ENCODE assay signal across 32 cellular contexts in genomic region chr20:23877524-23877923, GRCh38. TPM values are rescaled to one million over a fixed set of nuclear protein-coding genes. Genes with fewer than 3 reads are reported as not detected.
A peak's percentile ranks its signal among the peaks of the same experiment; 100 is the strongest.
DNase-seq lines count a peak whose midpoint lies in the region; ATAC-seq, FAIRE-seq and TF ChIP-seq lines count a peak whose summit lies in the region.
"Had no signal": no experiment of that assay in that cellular context is flagged by ENCODE, and none has a peak within 500 bp of the region (broad histone marks: within the 10 kb centered on the region; RNA-seq: fewer than 3 reads in every experiment).

No MANE protein-coding gene starts in this region.

- TF ChIP-seq POLR2A in HepG2 (IDR thresholded peaks at IDR 0.05; ENCODE audit: insufficient read depth in 1 of 2, low read depth in 2 of 2, low read length in 2 of 2) (no peak), right lobe of liver (IDR thresholded peaks at IDR 0.05) (no peak)

- no peaks in the 10 kb centered on the region for H3K27me3 Mint-ChIP-seq in endodermal cell (ENCODE audit: insufficient read depth)
- H3K27me3 Mint-ChIP-seq in T-helper 17 cell, result peaks cover 24% of the 10 kb centered on the region

- peaks cover 2% of the 10 kb centered on the region for H3K9me3 Mint-ChIP-seq in endodermal cell
- H3K9me3 Mint-ChIP-seq: T-cell had no signal

- H3K4me3 Mint-ChIP-seq in endodermal cell, result no peak overlapping the region
- no peak overlapping the region for H3K4me3 Mint-ChIP-seq in T-helper 17 cell
- H3K4me3 Mint-ChIP-seq: CD4-positive, alpha-beta memory T cell; T-cell had no signal

- no peaks in the 10 kb centered on the region for H3K36me3 ChIP-seq in HepG2 (replicated peaks in 1 of 2; ENCODE audit: control insufficient read depth in 1 of 2, insufficient read depth in 2 of 2, low read length in 2 of 2)
- H3K36me3 ChIP-seq in right lobe of liver, result no peaks in the 10 kb centered on the region
- no peaks in the 10 kb centered on the region for H3K36me3 ChIP-seq in Karpas-422 (ENCODE audit: insufficient read depth, low read length)
- no peaks in the 10 kb centered on the region for H3K36me3 ChIP-seq in endodermal cell (ENCODE audit: control insufficient read depth, insufficient read depth, low read length)
- H3K36me3 ChIP-seq: BLaER1 treated with 17β-estradiol and CSF1 and Interleukin-3, amounts not matched to agents 10 nM and 100 nM; SJSA1 had no signal

- no peak overlapping the region for H3K27ac ChIP-seq in HepG2 (ENCODE audit: extremely low read length, insufficient read depth, low read length)
- H3K27ac ChIP-seq in right lobe of liver, result no peak overlapping the region
- H3K27ac ChIP-seq in Karpas-422 (ENCODE audit: low read length), result no peak overlapping the region
- H3K27ac ChIP-seq in endodermal cell (ENCODE audit: low read depth, low read length), result no peak overlapping the region
- H3K27ac ChIP-seq: A549; BLaER1 treated with 17β-estradiol and CSF1 and Interleukin-3, amounts not matched to agents 10 nM and 100 nM; HL-60; SJSA1 had no signal

- H3K4me1 ChIP-seq in HepG2 (ENCODE audit: insufficient read depth, low read length) (peaks cover 24% of the 10 kb centered on the region), right lobe of liver (peaks cover 0 to 6% (median 0%) of the 10 kb centered on the region in 4 donors), Karpas-422 (ENCODE audit: low read length) (no peaks in the 10 kb centered on the region), endodermal cell (ENCODE audit: control insufficient read depth, insufficient read depth, low read length) (peaks cover 4% of the 10 kb centered on the region)
- H3K4me1 ChIP-seq: A549 had no signal

- H3K4me1 Mint-ChIP-seq in endodermal cell (peaks cover 19% of the 10 kb centered on the region), T-helper 17 cell (peaks cover 8% of the 10 kb centered on the region)

- no peak overlapping the region for H2AFZ ChIP-seq in HepG2 (ENCODE audit: low read length)
- no peak overlapping the region for H2AFZ ChIP-seq in Karpas-422 (ENCODE audit: low read length)

- peaks cover 0 to 4% of the 10 kb centered on the region in 2 experiments; a peak in 1 of 5 replicates for H3K27me3 ChIP-seq in HepG2 (ENCODE audit: control insufficient read depth in 1 of 2, insufficient read depth in 2 of 2, low read length in 2 of 2)
- no peaks in the 10 kb centered on the region for H3K27me3 ChIP-seq in right lobe of liver
- H3K27me3 ChIP-seq in Karpas-422 (ENCODE audit: low read length), result no peaks in the 10 kb centered on the region
- no peaks in the 10 kb centered on the region for H3K27me3 ChIP-seq in endodermal cell (ENCODE audit: control insufficient read depth, insufficient read depth, low read length, poor library complexity, severe bottlenecking)
- H3K27me3 ChIP-seq: BLaER1 treated with 17β-estradiol and CSF1 and Interleukin-3, amounts not matched to agents 10 nM and 100 nM; SJSA1 had no signal

- no peak for TF ChIP-seq EP300 in HepG2 (IDR thresholded peaks at IDR 0.05; ENCODE audit: low read depth in 2 of 2, low read length in 2 of 2)
- no peak for TF ChIP-seq EP300 in HepG2 (CRISPR knock-in tag; IDR thresholded peaks at IDR 0.05; ENCODE audit: borderline replicate concordance)

- no peaks in the 10 kb centered on the region for H3K36me3 Mint-ChIP-seq in endodermal cell (ENCODE audit: low read depth)
- no peaks in the 10 kb centered on the region for H3K36me3 Mint-ChIP-seq in T-helper 17 cell (ENCODE audit: low read depth)
- H3K36me3 Mint-ChIP-seq: CD4-positive, alpha-beta memory T cell; T-cell had no signal

- intact Hi-C loops in HepG2 (cut with micrococcal nuclease; ENCODE audit: unreplicated experiment) (no loop called here), right lobe of liver (cut with DNase I) (no loop called here)

- no peak for TF ChIP-seq CTCF in HepG2 (CRISPR knock-in tag; IDR thresholded peaks at IDR 0.05)
- no peak for TF ChIP-seq CTCF in right lobe of liver (IDR thresholded peaks at IDR 0.05)
- TF ChIP-seq CTCF in endodermal cell (conservative IDR thresholded peaks at IDR 0.05), result peak; percentile 51

- in situ Hi-C loops in HepG2 (cut with HindIII; ENCODE audit: extremely low pct_ligation_motif_present, low pct_unique_long_range_greater_than_20kb), result no loop called here

- POLR2A ChIA-PET in HepG2 (lab: Yijun Ruan, JAX), result no interaction called here

- H3K4me3 ChIP-seq in HepG2 (replicated peaks in 1 of 3; ENCODE audit: insufficient read depth in 1 of 3, low read depth in 2 of 3, low read length in 3 of 3) (no peak overlapping the region), right lobe of liver (no peak overlapping the region), Karpas-422 (ENCODE audit: low read length) (no peak overlapping the region), endodermal cell (ENCODE audit: low read length) (no peak overlapping the region)
- H3K4me3 ChIP-seq: A549; BLaER1 treated with 17β-estradiol and CSF1 and Interleukin-3, amounts not matched to agents 10 nM and 100 nM; SJSA1 had no signal

- WGBS in HepG2 (ENCODE audit: low lambda C conversion rate), result 62% methylated on average over 6 of the region's 6 CpGs
- no CpG with 5 or more reads among the region's 6 CpGs for WGBS in right lobe of liver (ENCODE audit: insufficient coverage, low coverage, low lambda C conversion rate, missing lambda C conversion rate)
- WGBS in endodermal cell (ENCODE audit: insufficient coverage in 1 of 2, insufficient read length in 1 of 2), 2 experiments, result 92 to 100% methylated on average over 4 to 6 of the region's 6 CpGs

- H3K27ac Mint-ChIP-seq in endodermal cell (no peak overlapping the region), T-helper 17 cell (no peak overlapping the region)
- H3K27ac Mint-ChIP-seq: CD4-positive, alpha-beta memory T cell; T-cell had no signal

- CTCF ChIA-PET in HepG2 (lab: Yijun Ruan, JAX; ENCODE audit: low intra/inter-chr PET ratio, low total read pairs), result no interaction called here

- FAIRE-seq in HepG2 (lab: Jason Lieb, UNC), result no peak

- TF ChIP-seq RAD21 in HepG2 (CRISPR knock-in tag; IDR thresholded peaks at IDR 0.05), result no peak

- DNase-seq in HepG2 (ENCODE audit: low spot score) (no peak), right lobe of liver (no peak), Karpas-422 (peak; percentile 43), endodermal cell (no peak), DMS79 treated with DMSO at 0.1 percent for 48 hours (lab: John Stamatoyannopoulos, UW) (no peak), T-helper 17 cell (no peak)
- DNase-seq: AML-193; Caco-2; CD4-positive, alpha-beta memory T cell; DMS153; GOT3; MV-4-11; NCI-H1105; NCI-H146; NCI-H1930; NCI-H446 treated with DMSO at 0.1 percent for 48 hours; NCI-H526; NCI-H82; NK-92 treated with Interleukin-12 subunit alpha and Interleukin-12 subunit beta, amount 100 ng/mL, for 24 hours; T-cell had no signal

- H3K79me2 ChIP-seq in HepG2 (ENCODE audit: insufficient read depth, low read length) (no peaks in the 10 kb centered on the region), Karpas-422 (ENCODE audit: low read length) (no peaks in the 10 kb centered on the region)

- H3K9me3 ChIP-seq in HepG2 (ENCODE audit: low read length) (no peaks in the 10 kb centered on the region), right lobe of liver (no peaks in the 10 kb centered on the region), Karpas-422 (ENCODE audit: low read length) (no peaks in the 10 kb centered on the region), endodermal cell (ENCODE audit: control insufficient read depth, low read length) (no peaks in the 10 kb centered on the region), T-helper 17 cell (ENCODE audit: control insufficient read depth, low read length, poor library complexity, severe bottlenecking) (no peaks in the 10 kb centered on the region)
- H3K9me3 ChIP-seq: A549; BLaER1 treated with 17β-estradiol and CSF1 and Interleukin-3, amounts not matched to agents 10 nM and 100 nM; Caco-2; SJSA1 had no signal

- H3K9me2 ChIP-seq in Karpas-422 (replicated peaks; ENCODE audit: insufficient read depth, low read length), result no peaks in the 10 kb centered on the region

- H3K4me2 ChIP-seq in HepG2 (ENCODE audit: low read depth, low read length) (no peak overlapping the region), Karpas-422 (ENCODE audit: low read depth, low read length, poor library complexity, severe bottlenecking) (no peak overlapping the region)
- H3K4me2 ChIP-seq: A549; BLaER1 treated with 17β-estradiol and CSF1 and Interleukin-3, amounts not matched to agents 10 nM and 100 nM had no signal

- no peak for ATAC-seq in HepG2
- ATAC-seq in right lobe of liver, result no peak
- ATAC-seq in GM18868 (IDR thresholded peaks at IDR 0.05; ENCODE audit: unreplicated experiment), result no peak
- no peak for ATAC-seq in T-helper 17 cell
- ATAC-seq: PC-3, Right ventricle myocardium inferior, T-cell had no signal

- H4K20me1 ChIP-seq in HepG2 (ENCODE audit: insufficient read depth, low read length) (no peaks in the 10 kb centered on the region), Karpas-422 (ENCODE audit: insufficient read depth, low read depth, low read length) (no peaks in the 10 kb centered on the region)
- H4K20me1 ChIP-seq: BLaER1 treated with 17β-estradiol and CSF1 and Interleukin-3, amounts not matched to agents 10 nM and 100 nM had no signal

- no TSS peak for BruUV-seq in HepG2 (replicated peaks; lab: Mats Ljungman, UMichigan)

- H3K9ac ChIP-seq in HepG2 (ENCODE audit: insufficient read depth, low read depth, low read length), result no peak overlapping the region
- H3K9ac ChIP-seq in Karpas-422 (ENCODE audit: low read length), result no peak overlapping the region
- no peak overlapping the region for H3K9ac ChIP-seq in endodermal cell (ENCODE audit: extremely low read depth, low read length, poor library complexity, severe bottlenecking)
- H3K9ac ChIP-seq: BLaER1 treated with 17β-estradiol and CSF1 and Interleukin-3, amounts not matched to agents 10 nM and 100 nM had no signal

RNA-seq across cellular contexts. Expression of gene CST5, which starts 2.0 kb away (rescaled TPM):
- not detected in 2 replicates for total RNA-seq in HepG2 (2016; rRNA removed; fragmentation: Illumina TruSeq; extraction: Trizol)
- not detected in 2 replicates for total RNA-seq in HepG2 (2016; cell fraction: cytosol; rRNA removed; fragmentation: Illumina TruSeq; extraction: Trizol; ENCODE audit: low read depth)
- total RNA-seq in HepG2 (2016; cell fraction: insoluble cytoplasmic fraction; rRNA removed; fragmentation: Illumina TruSeq; extraction: Trizol), result 0.27 TPM in 1 of 2 replicates, not detected in the other
- not detected in 2 replicates for total RNA-seq in HepG2 (2016; cell fraction: membrane; rRNA removed; fragmentation: Illumina TruSeq; extraction: Trizol)
- not detected in 2 replicates for total RNA-seq in HepG2 (2016; cell fraction: nucleus; rRNA removed; fragmentation: Illumina TruSeq; extraction: Trizol)
- polyA plus RNA-seq in HepG2 (2011; rRNA removed), result 0.16 TPM in 1 of 2 replicates, not detected in the other
- polyA plus RNA-seq in HepG2 (2011; cell fraction: cytosol; rRNA removed), result 0.09 TPM in 1 of 2 replicates, not detected in the other
- 0.35 TPM in 1 of 2 replicates, not detected in the other for polyA plus RNA-seq in HepG2 (2011; cell fraction: nucleus; rRNA removed)
- polyA plus RNA-seq in HepG2 (2012), result 0.20 TPM in 1 of 2 replicates, not detected in the other
- not detected in 2 replicates for polyA plus RNA-seq in HepG2 (2016; cell fraction: cytosol; fragmentation: Illumina TruSeq; extraction: Trizol; ENCODE audit: low read depth)
- polyA plus RNA-seq in HepG2 (2016; cell fraction: insoluble cytoplasmic fraction; fragmentation: Illumina TruSeq; extraction: Trizol; ENCODE audit: low read depth), result not detected in 2 replicates
- polyA plus RNA-seq in HepG2 (2016; cell fraction: membrane; fragmentation: Illumina TruSeq; extraction: Trizol; ENCODE audit: low read depth), result not detected in 2 replicates
- not detected in 2 replicates for polyA plus RNA-seq in HepG2 (2016; cell fraction: nucleus; fragmentation: Illumina TruSeq; extraction: Trizol; ENCODE audit: insufficient read depth, low read depth)
- polyA minus RNA-seq in HepG2 (2011; rRNA and poly(A)+ RNA removed; ENCODE audit: low replicate concordance), result not detected in 2 replicates
- polyA minus RNA-seq in HepG2 (2011; cell fraction: cytosol; rRNA and poly(A)+ RNA removed), result not detected in 2 replicates
- polyA minus RNA-seq in HepG2 (2011; cell fraction: nucleus; rRNA and poly(A)+ RNA removed), result not detected in 2 replicates
- not detected for total RNA-seq in right lobe of liver
- total RNA-seq in Karpas-422 (2014; rRNA removed; shearing (Covaris generic); ENCODE audit: low replicate concordance), result not detected in 2 replicates
- total RNA-seq in endodermal cell, result not detected
- polyA plus RNA-seq in endodermal cell (2013, experiment 1 of 2), result 0.32 TPM
- polyA plus RNA-seq in endodermal cell (2013, experiment 2 of 2), result 0.79 TPM
- not detected for total RNA-seq in T-helper 17 cell
- total RNA-seq: Caco-2; CD4-positive, alpha-beta memory T cell; Daoy; G401; LHCN-M2; MCF 10A; PC-3; Right ventricle myocardium inferior; RPMI7951; SJSA1; T-cell had no signal
- polyA plus RNA-seq: A549; CD4-positive, alpha-beta memory T cell had no signal

RNA-seq across cellular contexts. Expression of gene CST2, which starts 51.0 kb away (rescaled TPM):
- total RNA-seq in HepG2 (2016; rRNA removed; fragmentation: Illumina TruSeq; extraction: Trizol) (not detected in 2 replicates), right lobe of liver (under 1 TPM in 2 of 6 experiments, not detected in 4; 0.50 to 0.80 TPM), endodermal cell (under 1 TPM in 1 of 2 donors, not detected in 1; 0.62 TPM), T-helper 17 cell (not detected)
- total RNA-seq in HepG2 (2016; cell fraction: cytosol; rRNA removed; fragmentation: Illumina TruSeq; extraction: Trizol; ENCODE audit: low read depth), result not detected in 2 replicates
- total RNA-seq in HepG2 (2016; cell fraction: insoluble cytoplasmic fraction; rRNA removed; fragmentation: Illumina TruSeq; extraction: Trizol), result not detected in 2 replicates
- not detected in 2 replicates for total RNA-seq in HepG2 (2016; cell fraction: membrane; rRNA removed; fragmentation: Illumina TruSeq; extraction: Trizol)
- total RNA-seq in HepG2 (2016; cell fraction: nucleus; rRNA removed; fragmentation: Illumina TruSeq; extraction: Trizol), result not detected in 2 replicates
- polyA plus RNA-seq in HepG2 (2011; rRNA removed), result not detected in 2 replicates
- not detected in 2 replicates for polyA plus RNA-seq in HepG2 (2011; cell fraction: cytosol; rRNA removed)
- not detected in 2 replicates for polyA plus RNA-seq in HepG2 (2011; cell fraction: nucleus; rRNA removed)
- not detected in 2 replicates for polyA plus RNA-seq in HepG2 (2012)
- not detected in 2 replicates for polyA plus RNA-seq in HepG2 (2016; cell fraction: cytosol; fragmentation: Illumina TruSeq; extraction: Trizol; ENCODE audit: low read depth)
- polyA plus RNA-seq in HepG2 (2016; cell fraction: insoluble cytoplasmic fraction; fragmentation: Illumina TruSeq; extraction: Trizol; ENCODE audit: low read depth), result not detected in 2 replicates
- polyA plus RNA-seq in HepG2 (2016; cell fraction: membrane; fragmentation: Illumina TruSeq; extraction: Trizol; ENCODE audit: low read depth), result not detected in 2 replicates
- not detected in 2 replicates for polyA plus RNA-seq in HepG2 (2016; cell fraction: nucleus; fragmentation: Illumina TruSeq; extraction: Trizol; ENCODE audit: insufficient read depth, low read depth)
- polyA minus RNA-seq in HepG2 (2011; rRNA and poly(A)+ RNA removed; ENCODE audit: low replicate concordance), result not detected in 2 replicates
- not detected in 2 replicates for polyA minus RNA-seq in HepG2 (2011; cell fraction: cytosol; rRNA and poly(A)+ RNA removed)
- polyA minus RNA-seq in HepG2 (2011; cell fraction: nucleus; rRNA and poly(A)+ RNA removed), result not detected in 2 replicates
- not detected in 2 replicates for total RNA-seq in Karpas-422 (2014; rRNA removed; shearing (Covaris generic); ENCODE audit: low replicate concordance)
- 0.71 TPM for polyA plus RNA-seq in endodermal cell (2013, experiment 1 of 2)
- polyA plus RNA-seq in endodermal cell (2013, experiment 2 of 2), result 0.46 TPM
- total RNA-seq: Caco-2; CD4-positive, alpha-beta memory T cell; Daoy; G401; LHCN-M2; MCF 10A; PC-3; Right ventricle myocardium inferior; SJSA1; T-cell had no signal
- polyA plus RNA-seq: A549; CD4-positive, alpha-beta memory T cell had no signal
